In genomic region chr12:26461799-26462198, GRCh38 we compare ENCODE assay signal across 22 cellular contexts.
A peak's percentile ranks its signal among the peaks of the same experiment; 100 is the strongest.
DNase-seq lines count a peak whose midpoint lies in the region; ATAC-seq, FAIRE-seq and TF ChIP-seq lines count a peak whose summit lies in the region.
"Had no signal": no experiment of that assay in that cellular context is flagged by ENCODE, and none has a peak within 500 bp of the region (broad histone marks: within the 10 kb centered on the region; RNA-seq: fewer than 3 reads in every experiment).

No MANE protein-coding gene starts in this region.

- H3K4me1 ChIP-seq in GM12878 (ENCODE audit: control insufficient read depth, insufficient read depth, low read length) (peaks cover 5% of the 10 kb centered on the region; the same call in 1 of the 2 replicates), esophagus muscularis mucosa (no peaks in the 10 kb centered on the region), left ventricle myocardium inferior (no peaks in the 10 kb centered on the region), thyroid gland (no peaks in the 10 kb centered on the region)
- H3K4me1 ChIP-seq: BE2C, HAP-1, SJSA1 had no signal

- in situ Hi-C loops in GM12878 (cut with MboI): no loop called here

- intact Hi-C loops in GM12878 (cut with micrococcal nuclease; ENCODE audit: unreplicated experiment): no loop called here
- intact Hi-C loops in esophagus muscularis mucosa (cut with DNase I): no loop called here
- intact Hi-C loops in left ventricle myocardium inferior (cut with micrococcal nuclease): no loop called here
- intact Hi-C loops in thyroid gland (cut with DNase I): no loop called here

- TF ChIP-seq EP300 in GM12878 (IDR thresholded peaks at IDR 0.05; ENCODE audit: borderline replicate concordance in 1 of 2, control insufficient read depth in 1 of 2, low read depth in 2 of 2, low read length in 2 of 2): no peak
- TF ChIP-seq EP300 in esophagus muscularis mucosa (IDR thresholded peaks at IDR 0.05): no peak

- H3K36me3 ChIP-seq in GM06990 (ENCODE audit: control insufficient read depth, insufficient read depth, low read length) (peaks cover 5% of the 10 kb centered on the region), GM12878 (ENCODE audit: control insufficient read depth in 2 of 2, insufficient read depth in 2 of 2, low read length in 1 of 2) (no peaks in the 10 kb centered on the region; a peak in 3 of 4 replicates), esophagus muscularis mucosa (peaks cover 0 to 8% (median 3%) of the 10 kb centered on the region in 4 donors), left ventricle myocardium inferior (peaks cover 17% of the 10 kb centered on the region), thyroid gland (no peaks in the 10 kb centered on the region)
- H3K36me3 ChIP-seq: BE2C, HAP-1 had no signal

- DNase-seq in GM06990 (ENCODE audit: extremely low read depth, insufficient read length): peak; percentile 20
- no peak for DNase-seq in GM12878 (ENCODE audit: low read depth, low spot score)
- no peak for DNase-seq in esophagus muscularis mucosa (ENCODE audit: extremely low spot score)
- DNase-seq in left ventricle myocardium inferior: no peak
- no peak for DNase-seq in thyroid gland
- DNase-seq: BE2C; CD4-positive, CD25-positive, alpha-beta regulatory T cell; COR-L47; DMS 273 treated with DMSO at 0.1 percent for 48 hours; GM23248; Karpas-422; NCI-H1417 treated with DMSO at 0.1 percent for 48 hours; NCI-H1930; NCI-H226; NCI-H524 had no signal

- TF ChIP-seq POLR2A in GM12878 (IDR thresholded peaks at IDR 0.05; ENCODE audit: low read depth, low read length) (no peak), esophagus muscularis mucosa (IDR thresholded peaks at IDR 0.05; ENCODE audit: low read depth) (no peak), thyroid gland (IDR thresholded peaks at IDR 0.05) (no peak)

- H3K9ac ChIP-seq in GM12878 (ENCODE audit: control insufficient read depth, insufficient read depth, low read length): no peak overlapping the region
- H3K9ac ChIP-seq: GM23248 had no signal

- BruUV-seq in GM12878 (replicated peaks; lab: Mats Ljungman, UMichigan): no TSS peak

- POLR2A ChIA-PET in GM12878 (lab: Charles Lee): interaction anchor here (0.9 to 1.0 kb wide), 2 partner anchors 9 to 12 kb away, joined by 4 to 5 read pairs; no protein-coding TSS in a partner anchor

- no peak overlapping the region for H3K4me2 ChIP-seq in GM12878 (ENCODE audit: control insufficient read depth, insufficient read depth)

- CTCF ChIA-PET in GM12878 (lab: Yijun Ruan, JAX): no interaction called here

- no peak for TF ChIP-seq RAD21 in GM12878 (IDR thresholded peaks at IDR 0.05; ENCODE audit: insufficient read depth, low read depth, low read length)

- 33% methylated on average over 1 of the region's 1 CpG for WGBS in GM12878 (ENCODE audit: insufficient coverage, insufficient replicate concordance, low lambda C conversion rate, missing lambda C conversion rate)
- 88% methylated on average over 1 of the region's 1 CpG for WGBS in esophagus muscularis mucosa
- 83 to 90% methylated on average over 1 of the region's 1 CpG for WGBS in thyroid gland, 2 donors

- FAIRE-seq in GM12878 (lab: Jason Lieb, UNC): no peak
- FAIRE-seq: G401.6, HTR-8/SVneo had no signal

- H4K20me1 ChIP-seq in GM12878 (ENCODE audit: control insufficient read depth, insufficient read depth): no peaks in the 10 kb centered on the region

- H3K4me3 ChIP-seq in GM06990 (replicated peaks; ENCODE audit: low read depth, low read length): no peak overlapping the region
- H3K4me3 ChIP-seq in GM12878: no peak overlapping the region
- H3K4me3 ChIP-seq in esophagus muscularis mucosa: no peak overlapping the region
- H3K4me3 ChIP-seq in left ventricle myocardium inferior: no peak overlapping the region
- H3K4me3 ChIP-seq in thyroid gland (replicated peaks in 1 of 3): no peak overlapping the region
- H3K4me3 ChIP-seq: GM23248, HAP-1, SJSA1 had no signal

- no peak overlapping the region for H3K27ac ChIP-seq in GM12878 (ENCODE audit: control insufficient read depth, insufficient read depth)
- no peak overlapping the region for H3K27ac ChIP-seq in esophagus muscularis mucosa (replicated peaks in 1 of 4)
- H3K27ac ChIP-seq in left ventricle myocardium inferior (replicated peaks): no peak overlapping the region
- no peak overlapping the region for H3K27ac ChIP-seq in thyroid gland
- H3K27ac ChIP-seq: GM23248, SJSA1 had no signal

- no peak for TF ChIP-seq CTCF in GM06990 (IDR thresholded peaks at IDR 0.05; ENCODE audit: insufficient read depth, low read length, poor library complexity, severe bottlenecking)
- TF ChIP-seq CTCF in GM12878 (IDR thresholded peaks at IDR 0.05 in 2 of 3, conservative IDR thresholded peaks at IDR 0.05 in 1 of 3; ENCODE audit: control insufficient read depth in 2 of 3, extremely low read depth in 1 of 3, insufficient read depth in 1 of 3, low read depth in 3 of 3, low read length in 3 of 3): no peak
- no peak for TF ChIP-seq CTCF in esophagus muscularis mucosa (IDR thresholded peaks at IDR 0.05)
- TF ChIP-seq CTCF in left ventricle myocardium inferior (IDR thresholded peaks at IDR 0.05; ENCODE audit: borderline replicate concordance): no peak
- TF ChIP-seq CTCF in thyroid gland (IDR thresholded peaks at IDR 0.05): no peak

- SMC1A ChIA-PET in GM12878 (lab: Charles Lee; ENCODE audit: uncharacterized antibody, unreplicated experiment): interaction anchor here (0.6 to 1.7 kb wide), 4 partner anchors 36 to 1648 kb away, joined by 3 to 4 read pairs (median 4); no protein-coding TSS in a partner anchor

- H3K9me3 ChIP-seq in GM12878 (replicated peaks; ENCODE audit: control insufficient read depth, insufficient read depth, low read length) (no peaks in the 10 kb centered on the region), esophagus muscularis mucosa (no peaks in the 10 kb centered on the region), left ventricle myocardium inferior (replicated peaks) (no peaks in the 10 kb centered on the region), thyroid gland (no peaks in the 10 kb centered on the region)
- H3K9me3 ChIP-seq: BE2C, HAP-1, SJSA1 had no signal

- RAD21 ChIA-PET in GM12878 (lab: Charles Lee; ENCODE audit: unreplicated experiment): no interaction called here

- ATAC-seq in GM18858 (IDR thresholded peaks at IDR 0.05; ENCODE audit: unreplicated experiment) (peak; percentile 48), HG02885 (IDR thresholded peaks at IDR 0.05; ENCODE audit: poor library complexity, unreplicated experiment) (peak; percentile 53), GM12878 (peak; percentile 70)
- ATAC-seq: Panc1 had no signal

- no peaks in the 10 kb centered on the region for H3K79me2 ChIP-seq in GM12878 (ENCODE audit: control insufficient read depth, insufficient read depth, low read length)

- H3K27me3 ChIP-seq in GM06990 (replicated peaks; ENCODE audit: control insufficient read depth, insufficient read depth, low read length): no peaks in the 10 kb centered on the region
- H3K27me3 ChIP-seq in GM12878 (replicated peaks in 1 of 2; ENCODE audit: control insufficient read depth in 2 of 2, insufficient read depth in 2 of 2, low read length in 1 of 2): no peaks in the 10 kb centered on the region
- no peaks in the 10 kb centered on the region for H3K27me3 ChIP-seq in esophagus muscularis mucosa
- no peaks in the 10 kb centered on the region for H3K27me3 ChIP-seq in left ventricle myocardium inferior (ENCODE audit: low read depth)
- no peaks in the 10 kb centered on the region for H3K27me3 ChIP-seq in thyroid gland
- H3K27me3 ChIP-seq: BE2C, SJSA1 had no signal

- H2AFZ ChIP-seq in GM12878 (ENCODE audit: control insufficient read depth, low read depth, low read length): no peak overlapping the region
- H2AFZ ChIP-seq: GM23248 had no signal

TF ChIP-seq in GM12878, 131 proteins besides CTCF, POLR2A, EP300 and RAD21:
- TF ChIP-seq NFIC (IDR thresholded peaks at IDR 0.05; ENCODE audit: low read depth, low read length) (0 out of 2 replicates have a peak, but pooled peaks have one; percentile 30), SP1 (IDR thresholded peaks at IDR 0.05; ENCODE audit: low read depth, low read length) (no peak), CREM (IDR thresholded peaks at IDR 0.05; ENCODE audit: low read depth) (no peak), JUNB (IDR thresholded peaks at IDR 0.05) (peak; percentile 31), ZNF274 (IDR thresholded peaks at IDR 0.05; ENCODE audit: insufficient read depth, insufficient read length) (no peak), ZNF384 (IDR thresholded peaks at IDR 0.05; ENCODE audit: borderline replicate concordance, low read depth, low read length) (peak; percentile 58; the same call in 1 of the 2 replicates), ATF2 (IDR thresholded peaks at IDR 0.05; ENCODE audit: low read length) (0 out of 2 replicates have a peak, but pooled peaks have one; percentile 22), RUNX3 (IDR thresholded peaks at IDR 0.05; ENCODE audit: low read length) (peak; percentile 33; the same call in 1 of the 2 replicates)
TF ChIP-seq in GM12878: peak in this region for 5.
